Comparison of ENCODE assay signal across 8 cellular contexts in the genomic region with DNA sequence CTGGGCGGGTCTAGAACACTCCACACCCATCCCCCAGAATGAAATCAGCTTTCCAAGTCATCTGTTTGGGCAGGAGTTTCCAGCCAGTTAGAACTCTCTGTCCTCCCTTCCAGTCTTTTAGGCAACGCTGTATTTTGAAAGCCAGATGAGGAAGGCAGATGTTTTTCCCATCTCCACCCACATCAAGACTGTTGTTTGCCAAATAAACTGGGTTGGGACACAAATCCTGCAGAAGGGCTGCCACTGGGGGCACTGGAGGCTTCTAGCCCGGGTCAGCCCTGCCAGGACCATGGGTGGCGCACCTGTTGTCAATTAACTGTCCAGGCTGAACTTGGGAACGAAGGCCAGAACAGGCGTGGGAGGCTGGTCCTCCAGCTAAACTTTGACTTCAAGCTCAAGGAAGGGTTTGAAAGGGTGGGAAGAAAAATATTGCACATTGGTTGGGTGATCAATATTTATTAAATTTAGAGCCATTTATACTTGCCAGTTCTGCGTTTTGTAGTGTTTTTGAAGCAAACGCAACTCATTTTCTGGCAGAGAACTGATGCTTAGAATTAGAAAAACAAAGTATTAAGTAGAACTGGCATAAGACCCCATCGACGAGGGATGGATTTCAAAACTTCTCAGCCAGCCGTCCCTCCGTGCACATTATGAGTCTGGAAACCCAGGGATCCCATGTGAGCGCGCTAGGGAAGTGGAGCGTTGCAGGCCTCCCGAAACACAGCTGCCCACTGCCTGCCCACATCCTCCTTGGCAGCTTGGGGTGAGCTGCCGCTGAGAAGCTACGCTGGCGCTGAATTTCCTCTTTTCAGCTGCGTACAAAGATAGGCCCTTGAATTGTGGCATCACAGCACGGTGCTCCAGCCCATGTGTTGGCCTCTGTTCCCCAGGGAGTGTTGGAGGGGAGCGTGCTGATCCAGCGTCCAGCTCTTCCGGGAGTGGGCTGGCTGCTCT.
DNase-seq lines count a peak whose midpoint lies in the region; TF ChIP-seq lines count a peak whose summit lies in the region.

No MANE protein-coding gene starts in this region.

- CTCF ChIA-PET in activated naive CD4-positive, alpha-beta T cell treated with anti-CD3 and anti-CD28 coated beads, Interleukin-2, amount 10 ng/mL, durations not matched to agents 7 days and 5 days (lab: Charles Lee) = no interaction called here

- no peak overlapping the region for H3K27ac Mint-ChIP-seq in activated naive CD4-positive, alpha-beta T cell treated with anti-CD3 and anti-CD28 coated beads, Interleukin-2, amount 10 ng/mL, durations not matched to agents 7 days and 5 days

- H3K27ac ChIP-seq in GM23248 = no peak overlapping the region
- peak overlapping the region; percentile 38 for H3K27ac ChIP-seq in OCI-LY3 (ENCODE audit: low read length)

- H3K9me2 ChIP-seq in GM23248 (ENCODE audit: insufficient read depth) = no peaks in the 10 kb centered on the region

- H3K79me2 ChIP-seq in GM23248 (ENCODE audit: insufficient read depth) (no peaks in the 10 kb centered on the region), OCI-LY3 (ENCODE audit: low read length) (no peaks in the 10 kb centered on the region)

- H3K4me3 Mint-ChIP-seq in activated naive CD4-positive, alpha-beta T cell treated with anti-CD3 and anti-CD28 coated beads, Interleukin-2, amount 10 ng/mL, durations not matched to agents 7 days and 5 days = no peak overlapping the region

- no peaks in the 10 kb centered on the region for H3K36me3 ChIP-seq in GM23248 (ENCODE audit: low read depth)
- no peaks in the 10 kb centered on the region for H3K36me3 ChIP-seq in OCI-LY3 (replicated peaks; ENCODE audit: low read depth, low read length)

- H3K4me2 ChIP-seq in GM23248 (ENCODE audit: unreplicated experiment) = peak overlapping the region; percentile 40
- H3K4me2 ChIP-seq in OCI-LY3 (ENCODE audit: low read length) = peak overlapping the region; percentile 64

- H3K9ac ChIP-seq in GM23248 (no peak overlapping the region), OCI-LY3 (ENCODE audit: low read length) (peak overlapping the region; percentile 51; the same call in 1 of the 2 replicates)

- peak; percentile 33 for TF ChIP-seq CTCF in OCI-LY3 (IDR thresholded peaks at IDR 0.05; ENCODE audit: low read depth, low read length)
- peak; percentile 57 for TF ChIP-seq CTCF in fibroblast of mammary gland (conservative IDR thresholded peaks at IDR 0.05; ENCODE audit: control insufficient read depth, insufficient read depth, low read depth, low read length)
- peak; percentile 6 for TF ChIP-seq CTCF in retinal pigment epithelial cell (conservative IDR thresholded peaks at IDR 0.05; ENCODE audit: low read depth, low read length)

- peak; percentile 91 for DNase-seq in GDM1 (lab: John Stamatoyannopoulos, UW)
- DNase-seq in GM23248 = peak; percentile 59
- peak; percentile 97 for DNase-seq in fibroblast of mammary gland (ENCODE audit: low read depth)
- no peak for DNase-seq in retinal pigment epithelial cell (ENCODE audit: low read depth)
- no peak for DNase-seq in HuH-7.5 (ENCODE audit: low spot score)
- DNase-seq in activated naive CD4-positive, alpha-beta T cell treated with anti-CD3 and anti-CD28 coated beads, Interleukin-2, amount 10 ng/mL, durations not matched to agents 7 days and 5 days = no peak
- no peak for DNase-seq in HK-2 (ENCODE audit: unreplicated experiment)

- peaks cover 8% of the 10 kb centered on the region; the same call in 1 of the 2 replicates for H3K4me1 ChIP-seq in GM23248 (ENCODE audit: insufficient read depth)
- H3K4me1 ChIP-seq in OCI-LY3 (ENCODE audit: low read length) = peaks cover 70% of the 10 kb centered on the region

- H4K20me1 ChIP-seq in GM23248 (ENCODE audit: insufficient read depth) (no peaks in the 10 kb centered on the region), OCI-LY3 (ENCODE audit: insufficient read depth, low read length) (no peaks in the 10 kb centered on the region)

- H3K36me3 Mint-ChIP-seq in activated naive CD4-positive, alpha-beta T cell treated with anti-CD3 and anti-CD28 coated beads, Interleukin-2, amount 10 ng/mL, durations not matched to agents 7 days and 5 days = no peaks in the 10 kb centered on the region

- H3K9me3 Mint-ChIP-seq in activated naive CD4-positive, alpha-beta T cell treated with anti-CD3 and anti-CD28 coated beads, Interleukin-2, amount 10 ng/mL, durations not matched to agents 7 days and 5 days = no peaks in the 10 kb centered on the region

- H3F3A ChIP-seq in GM23248 (ENCODE audit: insufficient read depth) = no peaks in the 10 kb centered on the region

- WGBS in GM23248 (ENCODE audit: low coverage in 1 of 2, low lambda C conversion rate in 2 of 2, missing lambda C conversion rate in 2 of 2), 2 experiments = 8% methylated on average over 24 of the region's 24 CpGs

- in situ Hi-C loops in GM23248 (cut with MboI) = no loop called here

- peaks cover 31% of the 10 kb centered on the region for H3K27me3 Mint-ChIP-seq in activated naive CD4-positive, alpha-beta T cell treated with anti-CD3 and anti-CD28 coated beads, Interleukin-2, amount 10 ng/mL, durations not matched to agents 7 days and 5 days

- H3K9me3 ChIP-seq in GM23248 (ENCODE audit: low read depth) (no peaks in the 10 kb centered on the region), OCI-LY3 (ENCODE audit: insufficient read depth, low read length) (no peaks in the 10 kb centered on the region)

- no peaks in the 10 kb centered on the region for H3K4me1 Mint-ChIP-seq in activated naive CD4-positive, alpha-beta T cell treated with anti-CD3 and anti-CD28 coated beads, Interleukin-2, amount 10 ng/mL, durations not matched to agents 7 days and 5 days

- H3K27me3 ChIP-seq in GM23248 (replicated peaks; ENCODE audit: insufficient read depth) (no peaks in the 10 kb centered on the region; the same call in 1 of the 2 replicates), OCI-LY3 (ENCODE audit: low read depth, low read length) (no peaks in the 10 kb centered on the region)

- H2AFZ ChIP-seq in GM23248 (peak overlapping the region; percentile 48), OCI-LY3 (ENCODE audit: low read depth, low read length) (peak overlapping the region; percentile 23)

- peak overlapping the region; percentile 27; the same call in 1 of the 2 replicates for H3K4me3 ChIP-seq in GM23248
- peak overlapping the region; percentile 42 for H3K4me3 ChIP-seq in OCI-LY3 (ENCODE audit: low read length)
- H3K4me3 ChIP-seq in fibroblast of mammary gland (ENCODE audit: control insufficient read depth, low read depth, low read length) = no peak overlapping the region
- no peak overlapping the region for H3K4me3 ChIP-seq in retinal pigment epithelial cell (ENCODE audit: low read length)

Comparison
In these comparisons a context has a peak if more than half of its experiments do, and no peak if none do; other contexts are left out.
1. DNase-seq: peak in GDM1 (single experiment), GM23248 (single experiment) and fibroblast of mammary gland (single experiment); none in retinal pigment epithelial cell (single experiment), HuH-7.5 (single experiment), activated naive CD4-positive, alpha-beta T cell treated with anti-CD3 and anti-CD28 coated beads, Interleukin-2, amount 10 ng/mL, durations not matched to agents 7 days and 5 days (single experiment) and HK-2 (single experiment).
2. H3K4me3 ChIP-seq: peak in GM23248 (single experiment) and OCI-LY3 (single experiment); none in fibroblast of mammary gland (single experiment) and retinal pigment epithelial cell (single experiment).
3. CTCF ChIP-seq: peak in every context shown above with its lines; median percentile 57 in fibroblast of mammary gland; 33 in OCI-LY3; 6 in retinal pigment epithelial cell.